Comparison of ENCODE assay signal across 13 cellular contexts in genomic region chr16:1537763-1538289, GRCh38. TPM values are rescaled to one million over a fixed set of nuclear protein-coding genes. Genes with fewer than 3 reads are reported as not detected.
A peak's percentile ranks its signal among the peaks of the same experiment; 100 is the strongest.
DNase-seq lines count a peak whose midpoint lies in the region; ATAC-seq and TF ChIP-seq lines count a peak whose summit lies in the region.
"Had no signal": no experiment of that assay in that cellular context is flagged by ENCODE, and none has a peak within 500 bp of the region (broad histone marks: within the 10 kb centered on the region; RNA-seq: fewer than 3 reads in every experiment).

No MANE protein-coding gene starts in this region.

- H3K14ac ChIP-seq in trophoblast cell (ENCODE audit: low read length) = no peak overlapping the region

- no peaks in the 10 kb centered on the region for H3K9me3 Mint-ChIP-seq in CD4-positive, alpha-beta T cell
- no peaks in the 10 kb centered on the region for H3K9me3 Mint-ChIP-seq in T-helper 2 cell treated with Interferon-gamma antibody and Interleukin-4, amounts not matched to agents 5 μg/mL and 100 μg/mL, for 36 hours
- no peaks in the 10 kb centered on the region for H3K9me3 Mint-ChIP-seq in activated naive CD8-positive, alpha-beta T cell treated with anti-CD3 and anti-CD28 coated beads, Interleukin-2, amount 10 ng/mL, durations not matched to agents 7 days and 5 days
- H3K9me3 Mint-ChIP-seq in WTC11 = no peaks in the 10 kb centered on the region

- no peaks in the 10 kb centered on the region for H3K27me3 Mint-ChIP-seq in CD4-positive, alpha-beta T cell
- H3K27me3 Mint-ChIP-seq in T-helper 2 cell treated with Interferon-gamma antibody and Interleukin-4, amounts not matched to agents 5 μg/mL and 100 μg/mL, for 36 hours (ENCODE audit: low read depth) = no peaks in the 10 kb centered on the region
- no peaks in the 10 kb centered on the region for H3K27me3 Mint-ChIP-seq in activated naive CD8-positive, alpha-beta T cell treated with anti-CD3 and anti-CD28 coated beads, Interleukin-2, amount 10 ng/mL, durations not matched to agents 7 days and 5 days
- H3K27me3 Mint-ChIP-seq in WTC11 (ENCODE audit: low read depth) = no peaks in the 10 kb centered on the region
- H3K27me3 Mint-ChIP-seq: progenitor cell of endocrine pancreas had no signal

- H3K4me1 ChIP-seq in trophoblast cell (ENCODE audit: control insufficient read depth in 1 of 2, insufficient read depth in 2 of 2, low read length in 2 of 2) (peaks cover 29 to 37% of the 10 kb centered on the region in 2 experiments), ascending aorta (peaks cover 9 to 33% of the 10 kb centered on the region in 2 donors)

- H3K27ac ChIP-seq in CD4-positive, alpha-beta T cell (ENCODE audit: low read depth, low read length) = peak overlapping the region; percentile 55
- H3K27ac ChIP-seq in trophoblast cell (ENCODE audit: low read depth, low read length) (no peak overlapping the region), ascending aorta (no peak overlapping the region)

- peaks cover 18% of the 10 kb centered on the region for H3K79me1 ChIP-seq in trophoblast cell (ENCODE audit: low read length)

- H3K4me3 Mint-ChIP-seq in CD4-positive, alpha-beta T cell = peak overlapping the region; percentile 99
- peak overlapping the region; percentile 99 for H3K4me3 Mint-ChIP-seq in T-helper 2 cell treated with Interferon-gamma antibody and Interleukin-4, amounts not matched to agents 5 μg/mL and 100 μg/mL, for 36 hours
- H3K4me3 Mint-ChIP-seq in activated naive CD8-positive, alpha-beta T cell treated with anti-CD3 and anti-CD28 coated beads, Interleukin-2, amount 10 ng/mL, durations not matched to agents 7 days and 5 days = peak overlapping the region; percentile 97
- H3K4me3 Mint-ChIP-seq in WTC11 = no peak overlapping the region
- H3K4me3 Mint-ChIP-seq: CD14-positive monocyte had no signal

- DNase-seq in CD4-positive, alpha-beta T cell = peak in 7 of 10 experiments; percentile 25 to 53 (median 34)
- DNase-seq in T-helper 2 cell treated with Interferon-gamma antibody and Interleukin-4, amounts not matched to agents 5 μg/mL and 100 μg/mL, for 36 hours (ENCODE audit: low spot score) = no peak
- DNase-seq in activated naive CD8-positive, alpha-beta T cell treated with anti-CD3 and anti-CD28 coated beads, Interleukin-2, amount 10 ng/mL, durations not matched to agents 7 days and 5 days = peak; percentile 61
- DNase-seq in trophoblast cell (no peak), ascending aorta (ENCODE audit: low spot score in 2 of 2) (no peak), NCI-H1436 treated with DMSO at 0.1 percent for 48 hours (lab: John Stamatoyannopoulos, UW) (no peak), WTC11 (ENCODE audit: low spot score) (no peak)
- DNase-seq: amniotic stem cell, mammary epithelial cell had no signal

- H4K91ac ChIP-seq in trophoblast cell (ENCODE audit: low read depth, low read length) = no peak overlapping the region

- no peaks in the 10 kb centered on the region for H3K9me3 ChIP-seq in CD4-positive, alpha-beta T cell (ENCODE audit: control insufficient read depth, low read length)
- peaks cover 6% of the 10 kb centered on the region for H3K9me3 ChIP-seq in trophoblast cell (ENCODE audit: insufficient read depth, low read depth, low read length)
- H3K9me3 ChIP-seq in ascending aorta = no peaks in the 10 kb centered on the region

- no peak overlapping the region for H2BK120ac ChIP-seq in trophoblast cell (ENCODE audit: insufficient read depth, low read length, poor library complexity)

- CTCF ChIA-PET in CD4-positive, alpha-beta T cell (lab: Charles Lee) = interaction anchor here (0.7 kb wide), 1 partner anchor 174 kb away, joined by 4 read pairs; no protein-coding TSS in a partner anchor
- CTCF ChIA-PET in WTC11 (lab: Charles Lee) = interaction anchor here (0.7 to 1.6 kb wide), 5 partner anchors 10 to 44 kb away, joined by 3 to 6 read pairs (median 4); no protein-coding TSS in a partner anchor

- peaks cover 10% of the 10 kb centered on the region for H3K79me2 ChIP-seq in trophoblast cell (ENCODE audit: control insufficient read depth, insufficient read depth, low read length, poor library complexity)

- H3K23ac ChIP-seq in trophoblast cell (ENCODE audit: low read length) = no peak overlapping the region

- peaks cover 85% of the 10 kb centered on the region for H3K36me3 Mint-ChIP-seq in CD4-positive, alpha-beta T cell (ENCODE audit: low read depth)
- H3K36me3 Mint-ChIP-seq in T-helper 2 cell treated with Interferon-gamma antibody and Interleukin-4, amounts not matched to agents 5 μg/mL and 100 μg/mL, for 36 hours (ENCODE audit: low read depth) = peaks cover 47% of the 10 kb centered on the region
- H3K36me3 Mint-ChIP-seq in activated naive CD8-positive, alpha-beta T cell treated with anti-CD3 and anti-CD28 coated beads, Interleukin-2, amount 10 ng/mL, durations not matched to agents 7 days and 5 days = peaks cover 31% of the 10 kb centered on the region
- no peaks in the 10 kb centered on the region for H3K36me3 Mint-ChIP-seq in WTC11

- no peak overlapping the region for H2AK5ac ChIP-seq in trophoblast cell (ENCODE audit: low read length)

- H2BK12ac ChIP-seq in trophoblast cell (ENCODE audit: low read length) = no peak overlapping the region

- no peak overlapping the region for H2BK5ac ChIP-seq in trophoblast cell (ENCODE audit: low read depth, low read length, poor library complexity)

- no peak overlapping the region for H3K4me2 ChIP-seq in trophoblast cell (ENCODE audit: low read length)

- no peak for TF ChIP-seq CTCF in CD4-positive, alpha-beta T cell (IDR thresholded peaks at IDR 0.05)
- TF ChIP-seq CTCF in ascending aorta (IDR thresholded peaks at IDR 0.05) (no peak), WTC11 (IDR thresholded peaks at IDR 0.05) (no peak)

- no CpG with 5 or more reads among the region's 26 CpGs for WGBS in trophoblast cell (ENCODE audit: extremely low coverage, insufficient coverage, insufficient read length)

- H3K4me1 Mint-ChIP-seq in CD4-positive, alpha-beta T cell (ENCODE audit: low read depth) = peaks cover 69% of the 10 kb centered on the region
- H3K4me1 Mint-ChIP-seq in T-helper 2 cell treated with Interferon-gamma antibody and Interleukin-4, amounts not matched to agents 5 μg/mL and 100 μg/mL, for 36 hours (ENCODE audit: low read depth) = peaks cover 33% of the 10 kb centered on the region
- H3K4me1 Mint-ChIP-seq in activated naive CD8-positive, alpha-beta T cell treated with anti-CD3 and anti-CD28 coated beads, Interleukin-2, amount 10 ng/mL, durations not matched to agents 7 days and 5 days = peaks cover 55% of the 10 kb centered on the region
- H3K4me1 Mint-ChIP-seq in WTC11 = no peaks in the 10 kb centered on the region

- H4K8ac ChIP-seq in trophoblast cell (ENCODE audit: low read depth, low read length) = no peak overlapping the region

- POLR2A ChIA-PET in CD4-positive, alpha-beta T cell (lab: Charles Lee) = interaction anchor here (0.8 to 4.5 kb wide), 11 partner anchors 9 to 574 kb away, joined by 3 to 18 read pairs (median 3); partner anchors contain the start of gene TELO2
- POLR2A ChIA-PET in activated naive CD8-positive, alpha-beta T cell treated with anti-CD3 and anti-CD28 coated beads, Interleukin-2, amount 10 ng/mL, durations not matched to agents 7 days and 5 days (lab: Charles Lee) = interaction anchor here (0.5 to 3.3 kb wide), 7 partner anchors 9 to 168 kb away, joined by 3 to 14 read pairs (median 6); partner anchors contain the start of genes CRAMP1, IFT140, MAPK8IP3 and UQCC4
- POLR2A ChIA-PET in WTC11 (lab: Charles Lee) = no interaction called here

- peak overlapping the region; percentile 33 for H2AFZ ChIP-seq in trophoblast cell (ENCODE audit: insufficient read depth, low read length, poor library complexity)

- H3K36me3 ChIP-seq in trophoblast cell (ENCODE audit: control insufficient read depth in 1 of 2, insufficient read depth in 2 of 2, low read length in 2 of 2) (peaks cover 50 to 62% of the 10 kb centered on the region in 2 experiments), ascending aorta (peaks cover 68 to 71% of the 10 kb centered on the region in 2 donors)

- peak; percentile 30 for ATAC-seq in CD4-positive, alpha-beta T cell (ENCODE audit: poor library complexity)
- ATAC-seq in activated naive CD8-positive, alpha-beta T cell treated with anti-CD3 and anti-CD28 coated beads, Interleukin-2, amount 10 ng/mL, durations not matched to agents 7 days and 5 days (ENCODE audit: low read depth) = no peak
- no peak for ATAC-seq in WTC11
- no peak for ATAC-seq in HG03457 (IDR thresholded peaks at IDR 0.05; ENCODE audit: unreplicated experiment)

- intact Hi-C loops in CD4-positive, alpha-beta T cell (cut with DNase I, micrococcal nuclease) = loop anchor here (5.0 to 10.0 kb wide), 3 partner anchors 63 to 234 kb away; partner anchors contain the start of genes CLCN7 (in 1 of the 2), EME2 (in 1 of the 2), MRPS34 (in 1 of the 2) and NME3 (in 1 of the 2)
- intact Hi-C loops in ascending aorta (cut with DNase I) = no loop called here

- no peak overlapping the region for H3K9ac ChIP-seq in trophoblast cell (ENCODE audit: low read length)

- no peak overlapping the region for H3K18ac ChIP-seq in trophoblast cell (ENCODE audit: low read length)

- H3K27me3 ChIP-seq in CD4-positive, alpha-beta T cell (ENCODE audit: control insufficient read depth, insufficient read depth, low read length) = no peaks in the 10 kb centered on the region
- no peaks in the 10 kb centered on the region for H3K27me3 ChIP-seq in trophoblast cell (ENCODE audit: insufficient read depth, low read length)
- no peaks in the 10 kb centered on the region for H3K27me3 ChIP-seq in ascending aorta

- no peak overlapping the region for H3K4ac ChIP-seq in trophoblast cell (ENCODE audit: low read depth, low read length)

- H3K4me3 ChIP-seq in trophoblast cell (ENCODE audit: low read depth, low read length) (no peak overlapping the region), ascending aorta (peak overlapping the region in 1 of 2 donors; percentile 68)

- no peak overlapping the region for H4K12ac ChIP-seq in trophoblast cell (ENCODE audit: low read depth, low read length)

- peak overlapping the region; percentile 98 for H3K27ac Mint-ChIP-seq in CD4-positive, alpha-beta T cell
- H3K27ac Mint-ChIP-seq in T-helper 2 cell treated with Interferon-gamma antibody and Interleukin-4, amounts not matched to agents 5 μg/mL and 100 μg/mL, for 36 hours = peak overlapping the region; percentile 50
- H3K27ac Mint-ChIP-seq in activated naive CD8-positive, alpha-beta T cell treated with anti-CD3 and anti-CD28 coated beads, Interleukin-2, amount 10 ng/mL, durations not matched to agents 7 days and 5 days = peak overlapping the region; percentile 85
- H3K27ac Mint-ChIP-seq in WTC11 = no peak overlapping the region
- H3K27ac Mint-ChIP-seq: progenitor cell of endocrine pancreas had no signal

RNA-seq across cellular contexts. Expression of gene TMEM204, which starts 4.4 kb away (rescaled TPM):
- 10 to 100 TPM; 20.5 to 22.1 TPM for total RNA-seq in CD4-positive, alpha-beta T cell
- total RNA-seq in activated naive CD8-positive, alpha-beta T cell treated with anti-CD3 and anti-CD28 coated beads, Interleukin-2, amount 10 ng/mL, durations not matched to agents 7 days and 5 days = 10 to 100 TPM; 68.3 to 72.0 TPM
- polyA plus RNA-seq in trophoblast cell (2013) = 9.6 and 10.8 TPM in 2 replicates
- 145 TPM for total RNA-seq in ascending aorta
- 0.18 to 0.35 TPM (median 0.30 TPM) in 3 replicates for total RNA-seq in WTC11 (2021)
- total RNA-seq: H4, progenitor cell of endocrine pancreas had no signal

RNA-seq across cellular contexts. Expression of gene TELO2, which starts 44.7 kb away (rescaled TPM):
- total RNA-seq in CD4-positive, alpha-beta T cell = 10 to 100 TPM; 29.7 to 30.8 TPM
- 10 to 100 TPM; 53.9 to 57.1 TPM for total RNA-seq in activated naive CD8-positive, alpha-beta T cell treated with anti-CD3 and anti-CD28 coated beads, Interleukin-2, amount 10 ng/mL, durations not matched to agents 7 days and 5 days
- polyA plus RNA-seq in trophoblast cell (2013) = 17.7 and 19.2 TPM in 2 replicates
- total RNA-seq in ascending aorta (110 TPM), WTC11 (2021) (67.8 to 86.7 TPM (median 71.6 TPM) in 3 replicates)

RNA-seq across cellular contexts. Expression of gene PTX4, which starts 49.1 kb away (rescaled TPM):
- not detected for total RNA-seq in CD4-positive, alpha-beta T cell
- total RNA-seq in activated naive CD8-positive, alpha-beta T cell treated with anti-CD3 and anti-CD28 coated beads, Interleukin-2, amount 10 ng/mL, durations not matched to agents 7 days and 5 days = not detected
- polyA plus RNA-seq in trophoblast cell (2013) = 0.04 TPM in 1 of 2 replicates, not detected in the other
- total RNA-seq in ascending aorta (not detected), WTC11 (2021) (0.16 to 0.26 TPM (median 0.18 TPM) in 3 replicates)
- total RNA-seq: H4, mammary epithelial cell, progenitor cell of endocrine pancreas had no signal
- polyA plus RNA-seq: CD14-positive monocyte, mammary epithelial cell had no signal

Comparison
In these comparisons a context has a peak if more than half of its experiments do, and no peak if none do; other contexts are left out.
1. DNase-seq: peak in CD4-positive, alpha-beta T cell (7 of 10) and activated naive CD8-positive, alpha-beta T cell treated with anti-CD3 and anti-CD28 coated beads, Interleukin-2, amount 10 ng/mL, durations not matched to agents 7 days and 5 days (single experiment); none in T-helper 2 cell treated with Interferon-gamma antibody and Interleukin-4, amounts not matched to agents 5 μg/mL and 100 μg/mL, for 36 hours (single experiment), trophoblast cell (0 of 2), ascending aorta (0 of 2), NCI-H1436 treated with DMSO at 0.1 percent for 48 hours (single experiment) and WTC11 (single experiment).
2. RNA of gene TMEM204, which starts 4.4 kb away (total RNA-seq): 145 TPM in ascending aorta (single experiment), 68.3 to 72.0 TPM in activated naive CD8-positive, alpha-beta T cell treated with anti-CD3 and anti-CD28 coated beads, Interleukin-2, amount 10 ng/mL, durations not matched to agents 7 days and 5 days and 20.5 to 22.1 TPM in CD4-positive, alpha-beta T cell; 0.18 to 0.35 TPM in WTC11; every median in the first group is over 10 times any median in the second.